In genomic region chr3:37956353-37957184, GRCh38 we compare ENCODE assay signal across 10 cellular contexts. TPM values are rescaled to one million over a fixed set of nuclear protein-coding genes. Genes with fewer than 3 reads are reported as not detected.
A peak's percentile ranks its signal among the peaks of the same experiment; 100 is the strongest.
DNase-seq lines count a peak whose midpoint lies in the region; ATAC-seq and TF ChIP-seq lines count a peak whose summit lies in the region.
"Had no signal": no experiment of that assay in that cellular context is flagged by ENCODE, and none has a peak within 500 bp of the region (broad histone marks: within the 10 kb centered on the region; RNA-seq: fewer than 3 reads in every experiment).

No MANE protein-coding gene starts in this region.

- H3K4me1 ChIP-seq in right cardiac atrium (ENCODE audit: control insufficient read depth, insufficient read depth, low read length) (peaks cover 7% of the 10 kb centered on the region), spleen (peaks cover 27 to 59% (median 42%) of the 10 kb centered on the region in 6 donors), smooth muscle cell (ENCODE audit: low read depth) (peaks cover 14% of the 10 kb centered on the region)

- H3K4me1 Mint-ChIP-seq in T-helper 17 cell = peaks cover 18% of the 10 kb centered on the region

- no peaks in the 10 kb centered on the region for H3K79me2 ChIP-seq in smooth muscle cell (ENCODE audit: low read depth)

- no peaks in the 10 kb centered on the region for H3K27me3 Mint-ChIP-seq in T-helper 17 cell

- ATAC-seq in T-helper 17 cell (no peak), right cardiac atrium (no peak), GM21737 (IDR thresholded peaks at IDR 0.05; ENCODE audit: unreplicated experiment) (no peak)

- no peak overlapping the region for H3K4me2 ChIP-seq in smooth muscle cell

- H3K4me3 ChIP-seq in right cardiac atrium (ENCODE audit: low read length) (no peak overlapping the region), spleen (no peak overlapping the region), smooth muscle cell (no peak overlapping the region)

- WGBS in right cardiac atrium = 58% methylated on average over 2 of the region's 2 CpGs
- 52 to 61% (median 57%) methylated on average over 2 of the region's 2 CpGs for WGBS in spleen, 5 donors
- WGBS in smooth muscle cell (ENCODE audit: low lambda C conversion rate) = 93% methylated on average over 2 of the region's 2 CpGs

- H3K36me3 ChIP-seq in spleen = no peaks in the 10 kb centered on the region
- no peaks in the 10 kb centered on the region for H3K36me3 ChIP-seq in smooth muscle cell (ENCODE audit: low read depth)

- TF ChIP-seq POLR2A in spleen (IDR thresholded peaks at IDR 0.05) = no peak

- H3K27ac Mint-ChIP-seq in T-helper 17 cell = peak overlapping the region; percentile 92

- intact Hi-C loops in right cardiac atrium (cut with DNase I) = no loop called here
- intact Hi-C loops in spleen (cut with DNase I; ENCODE audit: low total_unique reads) = no loop called here

- H3K27me3 ChIP-seq in right cardiac atrium (ENCODE audit: control insufficient read depth, insufficient read depth) (no peaks in the 10 kb centered on the region), spleen (replicated peaks in 1 of 7) (no peaks in the 10 kb centered on the region), smooth muscle cell (ENCODE audit: low read depth) (no peaks in the 10 kb centered on the region)

- no peak for TF ChIP-seq CTCF in spleen (IDR thresholded peaks at IDR 0.05 in 8 of 11, conservative IDR thresholded peaks at IDR 0.05 in 3 of 11)
- TF ChIP-seq CTCF in smooth muscle cell (IDR thresholded peaks at IDR 0.05; ENCODE audit: borderline replicate concordance, insufficient read depth, poor library complexity, severe bottlenecking) = no peak

- peaks cover 5% of the 10 kb centered on the region for H3K36me3 Mint-ChIP-seq in T-helper 17 cell (ENCODE audit: low read depth)
- H3K36me3 Mint-ChIP-seq: immature natural killer cell had no signal

- H3K27ac ChIP-seq in right cardiac atrium (ENCODE audit: low read length) = peak overlapping the region; percentile 36
- H3K27ac ChIP-seq in spleen = peak overlapping the region in 7 of 8 donors; percentile 6 to 79 (median 62)
- no peak overlapping the region for H3K27ac ChIP-seq in smooth muscle cell (ENCODE audit: low read depth)

- H3K9me3 ChIP-seq in T-helper 17 cell (ENCODE audit: control insufficient read depth, low read length, poor library complexity, severe bottlenecking) (no peaks in the 10 kb centered on the region), right cardiac atrium (ENCODE audit: control insufficient read depth, low read length) (no peaks in the 10 kb centered on the region), spleen (no peaks in the 10 kb centered on the region), smooth muscle cell (replicated peaks; ENCODE audit: low read depth) (no peaks in the 10 kb centered on the region)

- peaks cover 10% of the 10 kb centered on the region for H3F3A ChIP-seq in smooth muscle cell (ENCODE audit: low read depth)

- no peaks in the 10 kb centered on the region for H4K20me1 ChIP-seq in smooth muscle cell (ENCODE audit: low read depth)

- DNase-seq in EH (ENCODE audit: low read depth) = peak; percentile 68
- no peak for DNase-seq in T-helper 17 cell
- DNase-seq in right cardiac atrium = no peak
- no peak for DNase-seq in spleen
- DNase-seq in smooth muscle cell (lab: John Stamatoyannopoulos, UW; ENCODE audit: unreplicated experiment) = no peak
- no peak for DNase-seq in MV-4-11 (lab: John Stamatoyannopoulos, UW)
- no peak for DNase-seq in NCI-H1436 (lab: John Stamatoyannopoulos, UW)
- DNase-seq: immature natural killer cell, NCI-H2171 had no signal

- no peak overlapping the region for H3K9ac ChIP-seq in smooth muscle cell (ENCODE audit: low read depth)

- no peak overlapping the region for H2AFZ ChIP-seq in smooth muscle cell (ENCODE audit: low read depth)

- no peak overlapping the region for H3K4me3 Mint-ChIP-seq in T-helper 17 cell

RNA-seq across cellular contexts. Expression of gene VILL, which starts 34.0 kb away (rescaled TPM):
- total RNA-seq in T-helper 17 cell = 10 to 100 TPM; 21.6 to 30.1 TPM
- 1 to 10 TPM; 4.0 to 9.7 (median 8.8) TPM for total RNA-seq in right cardiac atrium
- 5.4 TPM for polyA plus RNA-seq in right cardiac atrium
- 10 to 100 TPM; 14.4 to 23.4 (median 16.1) TPM for total RNA-seq in spleen
- polyA plus RNA-seq in spleen = 10 to 100 TPM; 19.2 to 21.5 (median 20.1) TPM
- total RNA-seq in smooth muscle cell = 3.4 and 3.8 TPM in 2 replicates
- 2.3 and 5.6 TPM in 2 replicates for polyA plus RNA-seq in smooth muscle cell
